18 cellular contexts compared by ENCODE assay signal in the genomic region with DNA sequence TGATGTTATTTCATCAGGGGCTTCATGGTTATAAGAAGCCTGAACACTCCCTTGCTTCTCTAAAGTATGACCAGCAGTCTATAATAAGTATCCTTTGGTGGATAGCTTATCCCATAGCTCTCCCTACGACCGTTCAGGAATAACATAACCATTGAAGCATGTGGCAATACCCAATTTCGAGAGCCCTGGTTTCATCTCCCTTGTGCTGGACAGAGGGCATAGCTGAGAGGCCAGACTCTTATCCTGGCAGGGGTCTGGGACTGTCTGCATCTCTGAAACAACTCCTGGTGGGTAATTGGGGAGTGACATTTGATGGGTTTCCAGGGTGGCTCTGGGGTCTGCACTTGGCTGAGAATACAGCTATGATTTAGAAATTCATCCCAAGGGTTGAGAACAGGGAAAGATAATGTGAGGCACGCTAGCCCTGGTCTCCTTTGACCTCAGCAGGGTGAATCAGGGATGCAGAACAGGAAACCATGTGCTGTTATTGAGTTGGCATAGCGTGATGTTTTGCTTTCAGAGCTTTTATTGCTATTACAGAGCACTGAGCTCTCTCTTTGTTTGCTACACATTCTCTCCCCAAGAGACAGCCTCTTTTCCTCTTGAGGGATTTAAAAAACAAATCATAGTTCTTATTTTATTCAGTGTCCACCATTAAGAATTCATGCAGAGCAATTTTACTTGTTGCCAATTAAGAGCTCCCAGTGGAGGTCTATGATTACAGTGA.
DNase-seq lines count a peak whose midpoint lies in the region; ATAC-seq, FAIRE-seq and TF ChIP-seq lines count a peak whose summit lies in the region.
"Had no signal": no experiment of that assay in that cellular context is flagged by ENCODE, and none has a peak within 500 bp of the region (broad histone marks: within the 10 kb centered on the region; RNA-seq: fewer than 3 reads in every experiment).

No MANE protein-coding gene starts in this region.

- TF ChIP-seq RAD21 in IMR-90 (IDR thresholded peaks at IDR 0.05; ENCODE audit: low read length), result no peak

- peak overlapping the region; percentile 98 for H3K18ac ChIP-seq in IMR-90 (ENCODE audit: low read depth, low read length)

- peak overlapping the region; percentile 98 for H2BK120ac ChIP-seq in IMR-90 (ENCODE audit: low read depth, low read length)

- CTCF ChIA-PET in IMR-90 (lab: Yijun Ruan, JAX) (interaction anchor here (1.2 kb wide), 1 partner anchor 266 kb away, joined by 3 read pairs; no protein-coding TSS in a partner anchor), endothelial cell of umbilical vein (lab: Charles Lee) (interaction anchor here (0.8 to 1.0 kb wide), 3 partner anchors 11 to 746 kb away, joined by 3 to 4 read pairs (median 3); no protein-coding TSS in a partner anchor)

- H3K4me3 ChIP-seq in IMR-90 (ENCODE audit: insufficient read depth, low read depth, low read length) (no peak overlapping the region), endothelial cell of umbilical vein (replicated peaks in 1 of 3; ENCODE audit: insufficient read depth in 1 of 3, low read depth in 1 of 3, low read length in 3 of 3) (no peak overlapping the region), sigmoid colon (no peak overlapping the region)
- H3K4me3 ChIP-seq: stomach had no signal

- peak overlapping the region; percentile 99 for H2BK20ac ChIP-seq in IMR-90 (ENCODE audit: low read depth, low read length)

- H3K9me1 ChIP-seq in IMR-90 (ENCODE audit: insufficient read depth, low read length), result peaks cover 9% of the 10 kb centered on the region
- no peaks in the 10 kb centered on the region for H3K9me1 ChIP-seq in endothelial cell of umbilical vein (replicated peaks; ENCODE audit: control insufficient read depth, extremely low read depth, insufficient read depth, low read length)

- DNase-seq in DMS153 treated with DMSO at 0.1 percent for 48 hours (lab: John Stamatoyannopoulos, UW; ENCODE audit: unreplicated experiment), result peak; percentile 46
- DNase-seq in IMR-90, result peak; percentile 82
- DNase-seq in endothelial cell of umbilical vein (ENCODE audit: low read depth, low spot score), result peak; percentile 72
- DNase-seq in osteocyte (ENCODE audit: extremely low spot score, unreplicated experiment), result no peak
- DNase-seq in G401 (ENCODE audit: low spot score), result no peak
- no peak for DNase-seq in sigmoid colon
- no peak for DNase-seq in UCSD-AML1 (lab: John Stamatoyannopoulos, UW; ENCODE audit: unreplicated experiment)
- DNase-seq: activated naive CD4-positive, alpha-beta T cell treated with anti-CD3 and anti-CD28 coated beads, Interleukin-2, amount 10 ng/mL, durations not matched to agents 7 days and 5 days; GDM1; KBM-7; NCI-H1694 treated with DMSO at 0.1 percent for 48 hours; stomach; T-helper 1 cell had no signal

- no peak for TF ChIP-seq POLR2A in IMR-90 (IDR thresholded peaks at IDR 0.05; ENCODE audit: low read depth, low read length)
- TF ChIP-seq POLR2A in endothelial cell of umbilical vein (IDR thresholded peaks at IDR 0.05; ENCODE audit: low read depth, low read length), result no peak
- no peak for TF ChIP-seq POLR2A in sigmoid colon (IDR thresholded peaks at IDR 0.05)

- TF ChIP-seq CTCF in IMR-90 (conservative IDR thresholded peaks at IDR 0.05; ENCODE audit: low read depth, low read length) (no peak), endothelial cell of umbilical vein (IDR thresholded peaks at IDR 0.05; ENCODE audit: extremely low read depth in 1 of 2, insufficient read depth in 1 of 2, low read depth in 1 of 2, low read length in 2 of 2) (no peak), osteocyte (IDR thresholded peaks at IDR 0.05) (no peak), sigmoid colon (IDR thresholded peaks at IDR 0.05) (no peak)

- BruUV-seq in IMR-90 (replicated peaks; lab: Mats Ljungman, UMichigan) (no TSS peak), endothelial cell of umbilical vein (replicated peaks; lab: Mats Ljungman, UMichigan) (no TSS peak)

- H3K4ac ChIP-seq in IMR-90 (ENCODE audit: low read depth, low read length), result peak overlapping the region; percentile 96

- no peaks in the 10 kb centered on the region for H4K20me1 ChIP-seq in IMR-90 (ENCODE audit: insufficient read depth, low read length)
- H4K20me1 ChIP-seq in endothelial cell of umbilical vein (replicated peaks; ENCODE audit: control insufficient read depth, extremely low read depth, insufficient read depth, low read length), result no peaks in the 10 kb centered on the region

- dilution Hi-C loops in IMR-90 (cut with HindIII; ENCODE audit: low sequenced_read_pairs, unreplicated experiment), result no loop called here
- dilution Hi-C loops in endothelial cell of umbilical vein (cut with MboI; ENCODE audit: extremely low pct_ligation_motif_present, low sequenced_read_pairs), result no loop called here

- H3K9me3 ChIP-seq in IMR-90 (ENCODE audit: control insufficient read depth, insufficient read depth, low read length) (no peaks in the 10 kb centered on the region), endothelial cell of umbilical vein (replicated peaks; ENCODE audit: control insufficient read depth, insufficient read depth, low read length) (no peaks in the 10 kb centered on the region), sigmoid colon (no peaks in the 10 kb centered on the region)
- H3K9me3 ChIP-seq: stomach had no signal

- peak overlapping the region; percentile 94 for H2BK5ac ChIP-seq in IMR-90 (ENCODE audit: low read depth, low read length, poor library complexity, severe bottlenecking)

- H3K36me3 ChIP-seq in IMR-90 (ENCODE audit: control insufficient read depth, insufficient read depth, low read length) (no peaks in the 10 kb centered on the region), endothelial cell of umbilical vein (ENCODE audit: control insufficient read depth in 2 of 2, extremely low read depth in 1 of 2, insufficient read depth in 2 of 2, low read length in 2 of 2) (no peaks in the 10 kb centered on the region), sigmoid colon (no peaks in the 10 kb centered on the region)
- H3K36me3 ChIP-seq: stomach had no signal

- H3K9ac ChIP-seq in IMR-90 (ENCODE audit: low read depth, low read length) (peak overlapping the region; percentile 18; the same call in 1 of the 2 replicates), endothelial cell of umbilical vein (replicated peaks; ENCODE audit: extremely low read depth, insufficient read depth, low read length) (no peak overlapping the region)

- H3K4me2 ChIP-seq in IMR-90 (ENCODE audit: low read depth, low read length) (no peak overlapping the region), endothelial cell of umbilical vein (ENCODE audit: insufficient read depth, low read length) (no peak overlapping the region)

- H3K4me1 ChIP-seq in IMR-90 (ENCODE audit: control insufficient read depth, insufficient read depth, low read length) (peaks cover 11% of the 10 kb centered on the region), endothelial cell of umbilical vein (ENCODE audit: control insufficient read depth, extremely low read depth, insufficient read depth, low read length) (peaks cover 6% of the 10 kb centered on the region), sigmoid colon (no peaks in the 10 kb centered on the region)
- H3K4me1 ChIP-seq: stomach had no signal

- H3K27ac ChIP-seq in IMR-90 (ENCODE audit: insufficient read depth, low read length) (peak overlapping the region; percentile 92), endothelial cell of umbilical vein (ENCODE audit: insufficient read depth, low read depth, low read length) (no peak overlapping the region), sigmoid colon (no peak overlapping the region)
- H3K27ac ChIP-seq: RWPE1, stomach had no signal

- H3K14ac ChIP-seq in IMR-90 (replicated peaks; ENCODE audit: low read depth, low read length), result peak overlapping the region; percentile 85

- intact Hi-C loops in IMR-90 (cut with micrococcal nuclease) (no loop called here), endothelial cell of umbilical vein (cut with micrococcal nuclease) (no loop called here), sigmoid colon (cut with DNase I) (no loop called here)

- no peak for TF ChIP-seq EP300 in sigmoid colon (IDR thresholded peaks at IDR 0.05)

- peaks cover 23 to 50% of the 10 kb centered on the region in 2 experiments for H3K79me1 ChIP-seq in IMR-90 (ENCODE audit: low read depth in 1 of 2, low read length in 2 of 2)

- peak overlapping the region; percentile 92 for H2BK15ac ChIP-seq in IMR-90 (ENCODE audit: low read depth, low read length)

- 81% methylated on average over 3 of the region's 5 CpGs; no CpG with 5 or more reads in 1 of the 2 experiments for WGBS in IMR-90 (ENCODE audit: extremely low coverage in 2 of 2, insufficient read length in 1 of 2), 2 experiments
- 64 to 72% methylated on average over 5 of the region's 5 CpGs for WGBS in sigmoid colon, 2 donors

- H3K9me3 Mint-ChIP-seq in osteocyte (ENCODE audit: unreplicated experiment), result no peaks in the 10 kb centered on the region
- H3K9me3 Mint-ChIP-seq: activated naive CD4-positive, alpha-beta T cell treated with anti-CD3 and anti-CD28 coated beads, Interleukin-2, amount 10 ng/mL, durations not matched to agents 7 days and 5 days had no signal

- peak overlapping the region; percentile 69 for H3K27ac Mint-ChIP-seq in osteocyte (ENCODE audit: unreplicated experiment)
- H3K27ac Mint-ChIP-seq: activated naive CD4-positive, alpha-beta T cell treated with anti-CD3 and anti-CD28 coated beads, Interleukin-2, amount 10 ng/mL, durations not matched to agents 7 days and 5 days; CD14-positive monocyte had no signal

- H3K36me3 Mint-ChIP-seq in osteocyte (ENCODE audit: unreplicated experiment), result no peaks in the 10 kb centered on the region
- H3K36me3 Mint-ChIP-seq: activated naive CD4-positive, alpha-beta T cell treated with anti-CD3 and anti-CD28 coated beads, Interleukin-2, amount 10 ng/mL, durations not matched to agents 7 days and 5 days; CD14-positive monocyte had no signal

- H3K27me3 ChIP-seq in IMR-90 (ENCODE audit: control insufficient read depth, insufficient read depth, low read length) (no peaks in the 10 kb centered on the region), endothelial cell of umbilical vein (ENCODE audit: control insufficient read depth in 2 of 2, insufficient read depth in 2 of 2, low read length in 2 of 2) (no peaks in the 10 kb centered on the region), sigmoid colon (no peaks in the 10 kb centered on the region)
- H3K27me3 ChIP-seq: stomach had no signal

- no peaks in the 10 kb centered on the region for H3K27me3 Mint-ChIP-seq in osteocyte (ENCODE audit: unreplicated experiment)
- H3K27me3 Mint-ChIP-seq: activated naive CD4-positive, alpha-beta T cell treated with anti-CD3 and anti-CD28 coated beads, Interleukin-2, amount 10 ng/mL, durations not matched to agents 7 days and 5 days had no signal

- H3K79me2 ChIP-seq in endothelial cell of umbilical vein (ENCODE audit: control insufficient read depth, insufficient read depth, low read length), result no peaks in the 10 kb centered on the region

- FAIRE-seq in endothelial cell of umbilical vein (lab: Jason Lieb, UNC), result peak; percentile 54
- FAIRE-seq: keratinocyte had no signal

- peak overlapping the region; percentile 86 for H3K56ac ChIP-seq in IMR-90 (ENCODE audit: extremely low read depth, insufficient read depth, low read length)

- H4K5ac ChIP-seq in IMR-90 (ENCODE audit: low read depth, low read length), result peak overlapping the region; percentile 88

- in situ Hi-C loops in IMR-90 (cut with MboI; ENCODE audit: low sequenced_read_pairs) (no loop called here), G401 (cut with HindIII; ENCODE audit: low sequenced_read_pairs) (no loop called here)

- H4K8ac ChIP-seq in IMR-90 (ENCODE audit: low read depth in 2 of 2, low read length in 2 of 2), result peak overlapping the region; percentile 77 to 93

- H3K4me1 Mint-ChIP-seq in osteocyte (ENCODE audit: unreplicated experiment), result peaks cover 12% of the 10 kb centered on the region
- H3K4me1 Mint-ChIP-seq: activated naive CD4-positive, alpha-beta T cell treated with anti-CD3 and anti-CD28 coated beads, Interleukin-2, amount 10 ng/mL, durations not matched to agents 7 days and 5 days; CD14-positive monocyte had no signal

- H2AK5ac ChIP-seq in IMR-90 (ENCODE audit: low read depth, low read length), result peak overlapping the region; percentile 83

- H4K91ac ChIP-seq in IMR-90 (ENCODE audit: insufficient read depth, low read depth, low read length), result peak overlapping the region; percentile 96

- H3K4me3 Mint-ChIP-seq in osteocyte (ENCODE audit: unreplicated experiment), result no peak overlapping the region
- H3K4me3 Mint-ChIP-seq: activated naive CD4-positive, alpha-beta T cell treated with anti-CD3 and anti-CD28 coated beads, Interleukin-2, amount 10 ng/mL, durations not matched to agents 7 days and 5 days; CD14-positive monocyte had no signal

- peak overlapping the region; percentile 37 for H2AK9ac ChIP-seq in IMR-90 (replicated peaks; ENCODE audit: low read depth, low read length, poor library complexity)

- peak; percentile 90 for ATAC-seq in IMR-90 (ENCODE audit: low read depth)
- no peak for ATAC-seq in HG03039 (IDR thresholded peaks at IDR 0.05; ENCODE audit: unreplicated experiment)
- ATAC-seq: activated CD4-positive, CD25-positive, alpha-beta regulatory T cell treated with anti-CD3 and anti-CD28 coated beads, Interleukin-2, amount 50 U/mL, for 24 hours had no signal

- H2AFZ ChIP-seq in IMR-90 (replicated peaks; ENCODE audit: low read length, poor library complexity) (peak overlapping the region; percentile 67), endothelial cell of umbilical vein (ENCODE audit: low read depth, low read length) (no peak overlapping the region)

- POLR2A ChIA-PET in IMR-90 (lab: Charles Lee; ENCODE audit: unreplicated experiment) (interaction anchor here (0.6 to 1.2 kb wide), 4 partner anchors 11 to 53 kb away, joined by 3 to 4 read pairs (median 3); no protein-coding TSS in a partner anchor), endothelial cell of umbilical vein (lab: Charles Lee) (no interaction called here)

- H3K23ac ChIP-seq in IMR-90 (ENCODE audit: low read depth, low read length), result peak overlapping the region; percentile 89; the same call in 1 of the 2 replicates

Comparison
In these comparisons a context has a peak if more than half of its experiments do, and no peak if none do; other contexts are left out.
1. DNase-seq: peak in DMS153 treated with DMSO at 0.1 percent for 48 hours (single experiment), IMR-90 (single experiment) and endothelial cell of umbilical vein (single experiment); none in osteocyte (single experiment), G401 (single experiment), sigmoid colon (single experiment) and UCSD-AML1 (single experiment).